1 cellular context compared by ENCODE assay signal in genomic region chr4:3300882-3301281, GRCh38. TPM values are rescaled to one million over a fixed set of nuclear protein-coding genes. Genes with fewer than 3 reads are reported as not detected.
"Had no signal": no experiment of that assay in that cellular context is flagged by ENCODE, and none has a peak within 500 bp of the region (broad histone marks: within the 10 kb centered on the region; RNA-seq: fewer than 3 reads in every experiment).

No MANE protein-coding gene starts in this region.

RNA-seq across cellular contexts. Expression of gene MSANTD1, which starts 51.9 kb away (rescaled TPM):
- total RNA-seq: epithelial cell of proximal tubule had no signal
